In genomic region chr19:14006766-14007562, GRCh38 we compare ENCODE assay signal across 9 cellular contexts. TPM values are rescaled to one million over a fixed set of nuclear protein-coding genes. Genes with fewer than 3 reads are reported as not detected.
DNase-seq lines count a peak whose midpoint lies in the region; ATAC-seq, FAIRE-seq and TF ChIP-seq lines count a peak whose summit lies in the region.
"Had no signal": no experiment of that assay in that cellular context is flagged by ENCODE, and none has a peak within 500 bp of the region (broad histone marks: within the 10 kb centered on the region; RNA-seq: fewer than 3 reads in every experiment).

No MANE protein-coding gene starts in this region.

- peak overlapping the region; percentile 81 for H2AFZ ChIP-seq in ACC112 (ENCODE audit: low read length, unreplicated experiment)

- intact Hi-C loops in dendritic cell treated with granulocyte-macrophage colony-stimulating factor and Interleukin-4, amounts not matched to agents 40 ng/mL and 50 ng/mL, for 4 days (cut with micrococcal nuclease): loop anchor here (2.0 to 5.0 kb wide), 2 partner anchors 16 to 35 kb away; no protein-coding TSS in a partner anchor
- intact Hi-C loops in vagina (cut with DNase I): no loop called here

- H3K27ac ChIP-seq in ACC112 (ENCODE audit: low read depth, low read length): peak overlapping the region; percentile 94
- peak overlapping the region; percentile 95 for H3K27ac ChIP-seq in vagina

- peak overlapping the region; percentile 95 for H3K4me3 Mint-ChIP-seq in dendritic cell treated with granulocyte-macrophage colony-stimulating factor and Interleukin-4, amounts not matched to agents 40 ng/mL and 50 ng/mL, for 4 days

- DNase-seq in OCI-M1 (lab: John Stamatoyannopoulos, UW): peak; percentile 100
- DNase-seq in vagina (ENCODE audit: extremely low spot score in 2 of 2): no peak
- no peak for DNase-seq in D721Med (ENCODE audit: insufficient read length, low spot score)

- H3K4me1 Mint-ChIP-seq in dendritic cell treated with granulocyte-macrophage colony-stimulating factor and Interleukin-4, amounts not matched to agents 40 ng/mL and 50 ng/mL, for 4 days (ENCODE audit: low read depth): peaks cover 54% of the 10 kb centered on the region

- TF ChIP-seq POLR2A in vagina (IDR thresholded peaks at IDR 0.05): peak in 1 of 2 donors; percentile 24

- TF ChIP-seq CTCF in vagina (IDR thresholded peaks at IDR 0.05) (no peak), D721Med (IDR thresholded peaks at IDR 0.05; ENCODE audit: insufficient read depth, missing control alignments) (no peak)

- peaks cover 7% of the 10 kb centered on the region for H3K4me1 ChIP-seq in ACC112 (ENCODE audit: control insufficient read depth, insufficient read depth, low read length, unreplicated experiment)
- peaks cover 40% of the 10 kb centered on the region for H3K4me1 ChIP-seq in mononuclear cell (ENCODE audit: insufficient read depth, low read length)
- H3K4me1 ChIP-seq in vagina: peaks cover 31% of the 10 kb centered on the region

- FAIRE-seq in D721Med (lab: Jason Lieb, UNC): no peak

- peak overlapping the region; percentile 100 for H3K27ac Mint-ChIP-seq in dendritic cell treated with granulocyte-macrophage colony-stimulating factor and Interleukin-4, amounts not matched to agents 40 ng/mL and 50 ng/mL, for 4 days

- H3K36me3 Mint-ChIP-seq in dendritic cell treated with granulocyte-macrophage colony-stimulating factor and Interleukin-4, amounts not matched to agents 40 ng/mL and 50 ng/mL, for 4 days (ENCODE audit: low read depth): peaks cover 12% of the 10 kb centered on the region

- H3K9me3 ChIP-seq in mononuclear cell (ENCODE audit: low read depth, low read length) (no peaks in the 10 kb centered on the region), vagina (no peaks in the 10 kb centered on the region)

- peak overlapping the region; percentile 91 for H3K4me3 ChIP-seq in ACC112 (ENCODE audit: low read depth, low read length)
- H3K4me3 ChIP-seq in mononuclear cell (ENCODE audit: low read length): peak overlapping the region; percentile 82
- peak overlapping the region; percentile 72 to 98 for H3K4me3 ChIP-seq in vagina

- H3K27me3 ChIP-seq in ACC112 (ENCODE audit: insufficient read depth, low read length) (no peaks in the 10 kb centered on the region), mononuclear cell (ENCODE audit: insufficient read depth, low read length) (no peaks in the 10 kb centered on the region), vagina (no peaks in the 10 kb centered on the region)

- no peaks in the 10 kb centered on the region for H3K36me3 ChIP-seq in ACC112 (ENCODE audit: insufficient read depth, low read length)
- no peaks in the 10 kb centered on the region for H3K36me3 ChIP-seq in vagina

- peaks cover 9% of the 10 kb centered on the region for H3K79me2 ChIP-seq in ACC112 (ENCODE audit: control insufficient read depth, insufficient read depth, low read length, unreplicated experiment)

- H3K27me3 Mint-ChIP-seq in dendritic cell treated with granulocyte-macrophage colony-stimulating factor and Interleukin-4, amounts not matched to agents 40 ng/mL and 50 ng/mL, for 4 days: no peaks in the 10 kb centered on the region

- ATAC-seq in GM18499 (IDR thresholded peaks at IDR 0.05; ENCODE audit: insufficient read depth, unreplicated experiment) (peak; percentile 31), HG02852 (IDR thresholded peaks at IDR 0.05; ENCODE audit: unreplicated experiment) (peak; percentile 32)

- no peaks in the 10 kb centered on the region for H3K9me3 Mint-ChIP-seq in dendritic cell treated with granulocyte-macrophage colony-stimulating factor and Interleukin-4, amounts not matched to agents 40 ng/mL and 50 ng/mL, for 4 days

RNA-seq across cellular contexts. Expression of gene RFX1, which starts 0.8 kb away (rescaled TPM):
- 2.5 TPM for total RNA-seq in mononuclear cell
- total RNA-seq in vagina: 9.6 TPM

RNA-seq across cellular contexts. Expression of gene RLN3, which starts 21.0 kb away (rescaled TPM):
- total RNA-seq in mononuclear cell (not detected), vagina (not detected)
- total RNA-seq: SK-MEL-5 had no signal

RNA-seq across cellular contexts. Expression of gene IL27RA, which starts 24.6 kb away (rescaled TPM):
- 18.5 TPM for total RNA-seq in mononuclear cell
- total RNA-seq in vagina: 1.5 TPM

RNA-seq across cellular contexts. Expression of gene DCAF15, which starts 54.7 kb away (rescaled TPM):
- 26.1 TPM for total RNA-seq in mononuclear cell
- total RNA-seq in vagina: 20.6 TPM

RNA-seq across cellular contexts. Expression of gene PALM3, which starts 54.9 kb away (rescaled TPM):
- total RNA-seq in mononuclear cell (under 0.01 TPM), vagina (0.98 TPM)
- total RNA-seq: SK-MEL-5 had no signal
